Comparison of ENCODE assay signal across 1 cellular context in the genomic region with DNA sequence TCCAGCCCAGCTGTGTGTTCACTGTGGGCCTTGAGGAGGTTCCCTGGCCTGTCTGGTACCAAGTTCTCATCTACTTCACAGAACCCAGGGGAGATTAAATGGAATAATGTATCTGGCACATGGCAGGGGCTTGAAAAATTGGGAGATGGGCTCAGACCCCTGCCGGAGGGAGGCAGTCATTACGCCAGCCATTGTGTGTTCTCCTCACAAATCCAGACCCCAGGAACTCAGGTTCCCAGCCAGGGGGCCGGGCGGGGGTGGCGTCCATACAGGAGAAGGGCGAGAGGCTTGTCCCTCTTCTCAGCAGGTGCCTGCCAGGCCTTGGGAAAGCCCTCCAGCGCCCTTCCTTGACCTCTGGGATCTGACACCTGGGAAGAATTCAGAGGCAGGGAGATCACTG.
TF ChIP-seq lines count a peak whose summit lies in the region.

No MANE protein-coding gene starts in this region.

TF ChIP-seq in IMR-90, 13 proteins besides CTCF, POLR2A, EP300 and RAD21 (continued from another document):
- TF ChIP-seq, protein P1, sequence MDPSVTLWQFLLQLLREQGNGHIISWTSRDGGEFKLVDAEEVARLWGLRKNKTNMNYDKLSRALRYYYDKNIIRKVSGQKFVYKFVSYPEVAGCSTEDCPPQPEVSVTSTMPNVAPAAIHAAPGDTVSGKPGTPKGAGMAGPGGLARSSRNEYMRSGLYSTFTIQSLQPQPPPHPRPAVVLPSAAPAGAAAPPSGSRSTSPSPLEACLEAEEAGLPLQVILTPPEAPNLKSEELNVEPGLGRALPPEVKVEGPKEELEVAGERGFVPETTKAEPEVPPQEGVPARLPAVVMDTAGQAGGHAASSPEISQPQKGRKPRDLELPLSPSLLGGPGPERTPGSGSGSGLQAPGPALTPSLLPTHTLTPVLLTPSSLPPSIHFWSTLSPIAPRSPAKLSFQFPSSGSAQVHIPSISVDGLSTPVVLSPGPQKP (IDR thresholded peaks at IDR 0.05; ENCODE audit: borderline replicate concordance, low read depth, low read length), result no peak
- TF ChIP-seq MAFK (IDR thresholded peaks at IDR 0.05; ENCODE audit: low read depth, low read length) (no peak), BHLHE40 (IDR thresholded peaks at IDR 0.05; ENCODE audit: low read depth, low read length) (no peak), MAZ (IDR thresholded peaks at IDR 0.05; ENCODE audit: borderline replicate concordance, low read depth, low read length) (no peak), SMC3 (IDR thresholded peaks at IDR 0.05; ENCODE audit: low read depth, low read length) (no peak), MXI1 (IDR thresholded peaks at IDR 0.05; ENCODE audit: borderline replicate concordance, low read depth, low read length) (no peak), NFE2L2 (IDR thresholded peaks at IDR 0.05; ENCODE audit: low read depth, low read length) (no peak), CHD1 (IDR thresholded peaks at IDR 0.05; ENCODE audit: low read depth, low read length) (no peak), RFX5 (IDR thresholded peaks at IDR 0.05; ENCODE audit: low read depth, low read length) (no peak), RCOR1 (IDR thresholded peaks at IDR 0.05; ENCODE audit: insufficient replicate concordance, low read length) (no peak)
- TF ChIP-seq, protein P2, sequence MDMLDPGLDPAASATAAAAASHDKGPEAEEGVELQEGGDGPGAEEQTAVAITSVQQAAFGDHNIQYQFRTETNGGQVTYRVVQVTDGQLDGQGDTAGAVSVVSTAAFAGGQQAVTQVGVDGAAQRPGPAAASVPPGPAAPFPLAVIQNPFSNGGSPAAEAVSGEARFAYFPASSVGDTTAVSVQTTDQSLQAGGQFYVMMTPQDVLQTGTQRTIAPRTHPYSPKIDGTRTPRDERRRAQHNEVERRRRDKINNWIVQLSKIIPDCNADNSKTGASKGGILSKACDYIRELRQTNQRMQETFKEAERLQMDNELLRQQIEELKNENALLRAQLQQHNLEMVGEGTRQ (IDR thresholded peaks at IDR 0.05; ENCODE audit: low read depth, low read length), result no peak
